ENCODE assay signal across 23 cellular contexts in genomic region chr5:16897800-16898199, GRCh38. TPM values are rescaled to one million over a fixed set of nuclear protein-coding genes. Genes with fewer than 3 reads are reported as not detected.
A peak's percentile ranks its signal among the peaks of the same experiment; 100 is the strongest.
DNase-seq lines count a peak whose midpoint lies in the region; ATAC-seq, FAIRE-seq and TF ChIP-seq lines count a peak whose summit lies in the region.
"Had no signal": no experiment of that assay in that cellular context is flagged by ENCODE, and none has a peak within 500 bp of the region (broad histone marks: within the 10 kb centered on the region; RNA-seq: fewer than 3 reads in every experiment).

No MANE protein-coding gene starts in this region.

- peak overlapping the region; percentile 68 for H3K4me2 ChIP-seq in astrocyte (ENCODE audit: low read length)
- H3K4me2 ChIP-seq in smooth muscle cell: peak overlapping the region; percentile 34

- peaks cover 7% of the 10 kb centered on the region for H3K27me3 Mint-ChIP-seq in HFFc6 (ENCODE audit: insufficient read depth)
- H3K27me3 Mint-ChIP-seq in astrocyte (ENCODE audit: low read depth, unreplicated experiment): no peaks in the 10 kb centered on the region
- H3K27me3 Mint-ChIP-seq in natural killer cell (ENCODE audit: low read depth in 2 of 2): no peaks in the 10 kb centered on the region
- H3K27me3 Mint-ChIP-seq: activated CD8-positive, alpha-beta memory T cell treated with anti-CD3 and anti-CD28 coated beads, Interleukin-2, amount 10 ng/mL, durations not matched to agents 7 days and 5 days; activated T-helper 17 cell treated with anti-CD3 and anti-CD28 coated beads, Interleukin-2, amount 50 U/mL, for 72 hours; stimulated activated naive B cell treated with anti-CD40 and anti-IgM and Interleukin-4, amounts not matched to agents 10 μg/mL and 1 μg/mL and 100 μg/mL, for 72 hours had no signal

- FAIRE-seq in astrocyte (lab: Jason Lieb, UNC) (no peak), GM12892 (lab: Jason Lieb, UNC) (no peak)
- FAIRE-seq: frontal cortex, TTC549 had no signal

- TF ChIP-seq CTCF in HFFc6 (IDR thresholded peaks at IDR 0.05) (no peak), astrocyte (IDR thresholded peaks at IDR 0.05; ENCODE audit: insufficient read depth, low read depth, low read length) (no peak), left lung (IDR thresholded peaks at IDR 0.05) (no peak), smooth muscle cell (IDR thresholded peaks at IDR 0.05; ENCODE audit: borderline replicate concordance, insufficient read depth, poor library complexity, severe bottlenecking) (no peak), natural killer cell (IDR thresholded peaks at IDR 0.05) (no peak)

- H3K4me1 Mint-ChIP-seq in HFFc6 (ENCODE audit: low read depth) (peaks cover 75% of the 10 kb centered on the region), astrocyte (ENCODE audit: low read depth, unreplicated experiment) (peaks cover 39% of the 10 kb centered on the region), natural killer cell (no peaks in the 10 kb centered on the region)
- H3K4me1 Mint-ChIP-seq: activated CD8-positive, alpha-beta memory T cell treated with anti-CD3 and anti-CD28 coated beads, Interleukin-2, amount 10 ng/mL, durations not matched to agents 7 days and 5 days; activated T-helper 17 cell treated with anti-CD3 and anti-CD28 coated beads, Interleukin-2, amount 50 U/mL, for 72 hours; stimulated activated naive B cell treated with anti-CD40 and anti-IgM and Interleukin-4, amounts not matched to agents 10 μg/mL and 1 μg/mL and 100 μg/mL, for 72 hours had no signal

- peak; percentile 12 for ATAC-seq in left lung
- ATAC-seq in natural killer cell: no peak
- ATAC-seq: activated CD8-positive, alpha-beta memory T cell treated with anti-CD3 and anti-CD28 coated beads, Interleukin-2, amount 10 ng/mL, durations not matched to agents 7 days and 5 days; activated T-helper 17 cell treated with anti-CD3 and anti-CD28 coated beads, Interleukin-2, amount 50 U/mL, for 72 hours; stimulated activated naive B cell treated with anti-CD40 and anti-IgM and Interleukin-4, amounts not matched to agents 10 μg/mL and 1 μg/mL and 100 μg/mL, for 72 hours had no signal

- H3K36me3 Mint-ChIP-seq in HFFc6 (ENCODE audit: low read depth) (peaks cover 9% of the 10 kb centered on the region; the same call in 1 of the 2 replicates), astrocyte (ENCODE audit: low read depth, unreplicated experiment) (peaks cover 2% of the 10 kb centered on the region), natural killer cell (no peaks in the 10 kb centered on the region)
- H3K36me3 Mint-ChIP-seq: activated CD8-positive, alpha-beta memory T cell treated with anti-CD3 and anti-CD28 coated beads, Interleukin-2, amount 10 ng/mL, durations not matched to agents 7 days and 5 days; stimulated activated naive B cell treated with anti-CD40 and anti-IgM and Interleukin-4, amounts not matched to agents 10 μg/mL and 1 μg/mL and 100 μg/mL, for 72 hours had no signal

- WGBS in smooth muscle cell (ENCODE audit: low lambda C conversion rate): 57% methylated on average over 6 of the region's 6 CpGs

- H3K4me3 Mint-ChIP-seq in HFFc6 (no peak overlapping the region), astrocyte (ENCODE audit: unreplicated experiment) (no peak overlapping the region), natural killer cell (no peak overlapping the region)
- H3K4me3 Mint-ChIP-seq: activated CD8-positive, alpha-beta memory T cell treated with anti-CD3 and anti-CD28 coated beads, Interleukin-2, amount 10 ng/mL, durations not matched to agents 7 days and 5 days; activated T-helper 17 cell treated with anti-CD3 and anti-CD28 coated beads, Interleukin-2, amount 50 U/mL, for 72 hours; stimulated activated naive B cell treated with anti-CD40 and anti-IgM and Interleukin-4, amounts not matched to agents 10 μg/mL and 1 μg/mL and 100 μg/mL, for 72 hours had no signal

- peaks cover 87% of the 10 kb centered on the region for H4K20me1 ChIP-seq in astrocyte (ENCODE audit: insufficient read depth, low read length)
- H4K20me1 ChIP-seq in smooth muscle cell (ENCODE audit: low read depth): peaks cover 99% of the 10 kb centered on the region

- H3K9me3 ChIP-seq in astrocyte (ENCODE audit: insufficient read depth, low read depth, low read length): no peaks in the 10 kb centered on the region
- no peaks in the 10 kb centered on the region for H3K9me3 ChIP-seq in left lung
- no peaks in the 10 kb centered on the region for H3K9me3 ChIP-seq in smooth muscle cell (replicated peaks; ENCODE audit: low read depth)
- no peaks in the 10 kb centered on the region for H3K9me3 ChIP-seq in SJCRH30 (replicated peaks)
- H3K9me3 ChIP-seq: breast epithelium, left ventricle myocardium inferior, ovary, Peyer's patch, sigmoid colon, thyroid gland had no signal

- H3K27me3 ChIP-seq in astrocyte (ENCODE audit: insufficient read depth, low read length) (no peaks in the 10 kb centered on the region), left lung (no peaks in the 10 kb centered on the region), smooth muscle cell (ENCODE audit: low read depth) (no peaks in the 10 kb centered on the region), SJCRH30 (no peaks in the 10 kb centered on the region)
- H3K27me3 ChIP-seq: breast epithelium, ovary, Peyer's patch, sigmoid colon, thyroid gland had no signal

- intact Hi-C loops in left lung (cut with DNase I) (no loop called here), natural killer cell (cut with micrococcal nuclease) (no loop called here)

- DNase-seq in HFFc6 (no peak), astrocyte (ENCODE audit: low read depth) (no peak), left lung (no peak), smooth muscle cell (lab: John Stamatoyannopoulos, UW; ENCODE audit: unreplicated experiment) (no peak), natural killer cell (no peak), SJCRH30 (no peak), GM12892 (ENCODE audit: insufficient read length) (no peak), GM19238 (ENCODE audit: insufficient read length, low spot score) (no peak)
- DNase-seq: activated CD4-positive, alpha-beta T cell treated with anti-CD3 and anti-CD28 coated beads for 4 hours; activated CD8-positive, alpha-beta memory T cell treated with anti-CD3 and anti-CD28 coated beads, Interleukin-2, amount 10 ng/mL, durations not matched to agents 7 days and 5 days; Calu3; GOT3; left ventricle myocardium inferior; NCI-H1436 treated with DMSO at 0.1 percent for 48 hours; ovary; Peyer's patch; sigmoid colon; stimulated activated naive B cell treated with anti-CD40 and anti-IgM and Interleukin-4, amounts not matched to agents 10 μg/mL and 1 μg/mL and 100 μg/mL, for 72 hours; thyroid gland had no signal

- peaks cover 96% of the 10 kb centered on the region for H3K79me2 ChIP-seq in astrocyte (ENCODE audit: insufficient read depth, low read length)
- peaks cover 93% of the 10 kb centered on the region for H3K79me2 ChIP-seq in smooth muscle cell (ENCODE audit: low read depth)

- no peak overlapping the region for H3K9ac ChIP-seq in astrocyte (ENCODE audit: low read length)
- no peak overlapping the region for H3K9ac ChIP-seq in smooth muscle cell (ENCODE audit: low read depth)

- H3K4me3 ChIP-seq in astrocyte (ENCODE audit: insufficient read depth, low read depth, low read length) (no peak overlapping the region), left lung (no peak overlapping the region), smooth muscle cell (no peak overlapping the region), SJCRH30 (no peak overlapping the region)
- H3K4me3 ChIP-seq: breast epithelium, left ventricle myocardium inferior, ovary, Peyer's patch, sigmoid colon, thyroid gland had no signal

- no peak for TF ChIP-seq POLR2A in GM12892 (IDR thresholded peaks at IDR 0.05; ENCODE audit: low read depth, low read length)

- H3K9me3 Mint-ChIP-seq in HFFc6 (no peaks in the 10 kb centered on the region), astrocyte (ENCODE audit: unreplicated experiment) (no peaks in the 10 kb centered on the region), natural killer cell (no peaks in the 10 kb centered on the region)
- H3K9me3 Mint-ChIP-seq: activated T-helper 17 cell treated with anti-CD3 and anti-CD28 coated beads, Interleukin-2, amount 50 U/mL, for 72 hours; stimulated activated naive B cell treated with anti-CD40 and anti-IgM and Interleukin-4, amounts not matched to agents 10 μg/mL and 1 μg/mL and 100 μg/mL, for 72 hours had no signal

- H3K27ac Mint-ChIP-seq in HFFc6 (peak overlapping the region; percentile 61; the same call in 1 of the 2 replicates), astrocyte (ENCODE audit: unreplicated experiment) (no peak overlapping the region), natural killer cell (no peak overlapping the region)
- H3K27ac Mint-ChIP-seq: activated CD8-positive, alpha-beta memory T cell treated with anti-CD3 and anti-CD28 coated beads, Interleukin-2, amount 10 ng/mL, durations not matched to agents 7 days and 5 days; activated T-helper 17 cell treated with anti-CD3 and anti-CD28 coated beads, Interleukin-2, amount 50 U/mL, for 72 hours; stimulated activated naive B cell treated with anti-CD40 and anti-IgM and Interleukin-4, amounts not matched to agents 10 μg/mL and 1 μg/mL and 100 μg/mL, for 72 hours had no signal

- H3K27ac ChIP-seq in astrocyte (ENCODE audit: low read depth, low read length) (peak overlapping the region; percentile 25), left lung (no peak overlapping the region), smooth muscle cell (ENCODE audit: low read depth) (peak overlapping the region; percentile 69), SJCRH30 (no peak overlapping the region)
- H3K27ac ChIP-seq: breast epithelium, left ventricle myocardium inferior had no signal

- H3F3A ChIP-seq in smooth muscle cell (ENCODE audit: low read depth): peaks cover 5% of the 10 kb centered on the region

- H3K36me3 ChIP-seq in astrocyte (ENCODE audit: insufficient read depth, low read length) (no peaks in the 10 kb centered on the region), left lung (no peaks in the 10 kb centered on the region), smooth muscle cell (ENCODE audit: low read depth) (no peaks in the 10 kb centered on the region), SJCRH30 (no peaks in the 10 kb centered on the region)
- H3K36me3 ChIP-seq: breast epithelium, left ventricle myocardium inferior, ovary, Peyer's patch, sigmoid colon, thyroid gland had no signal

- H3K4me1 ChIP-seq in astrocyte (ENCODE audit: insufficient read depth, low read length) (peaks cover 39% of the 10 kb centered on the region), left lung (peaks cover 4 to 22% of the 10 kb centered on the region in 2 donors), smooth muscle cell (ENCODE audit: low read depth) (peaks cover 57% of the 10 kb centered on the region), SJCRH30 (peaks cover 10% of the 10 kb centered on the region)

- H2AFZ ChIP-seq in astrocyte (ENCODE audit: low read depth, low read length) (no peak overlapping the region), smooth muscle cell (ENCODE audit: low read depth) (no peak overlapping the region)

RNA-seq across cellular contexts. Expression of gene MYO10, which starts 38.3 kb away (rescaled TPM):
- total RNA-seq in HFFc6 (2021; fragmentation: NEBNext Ultra II Directional; extraction: Animal tissue kit (Norgen Biotek cat#: 25700)): 100 to 1,000 TPM in 5 of 6 experiments, 10 to 100 TPM in 1; 99.4 to 142 (median 129) TPM
- total RNA-seq in astrocyte (65.7 and 80.2 TPM in 2 replicates), left lung (10 to 100 TPM; 32.6 to 37.0 TPM), smooth muscle cell (69.5 and 76.4 TPM in 2 replicates), natural killer cell (1 to 10 TPM in 1 of 3 donors, under 1 TPM in 1, not detected in 1; 0.83 to 1.2 TPM)
- 96.8 and 97.6 TPM in 2 replicates for polyA plus RNA-seq in smooth muscle cell
- total RNA-seq in SJCRH30 (2014; rRNA removed; shearing (Covaris generic)): 9.3 and 9.4 TPM in 2 replicates
- polyA plus RNA-seq in GM12892 (2012; ENCODE audit: missing spikeins): not detected
- total RNA-seq: activated CD8-positive, alpha-beta memory T cell treated with anti-CD3 and anti-CD28 coated beads, Interleukin-2, amount 10 ng/mL, durations not matched to agents 7 days and 5 days had no signal

Comparison
In these comparisons a context has a peak if more than half of its experiments do, and no peak if none do; other contexts are left out.
1. H3K27ac ChIP-seq: peak in astrocyte (single experiment) and smooth muscle cell (single experiment); none in left lung (0 of 2) and SJCRH30 (single experiment).